Comparison of ENCODE assay signal across 1 cellular context in the genomic region with DNA sequence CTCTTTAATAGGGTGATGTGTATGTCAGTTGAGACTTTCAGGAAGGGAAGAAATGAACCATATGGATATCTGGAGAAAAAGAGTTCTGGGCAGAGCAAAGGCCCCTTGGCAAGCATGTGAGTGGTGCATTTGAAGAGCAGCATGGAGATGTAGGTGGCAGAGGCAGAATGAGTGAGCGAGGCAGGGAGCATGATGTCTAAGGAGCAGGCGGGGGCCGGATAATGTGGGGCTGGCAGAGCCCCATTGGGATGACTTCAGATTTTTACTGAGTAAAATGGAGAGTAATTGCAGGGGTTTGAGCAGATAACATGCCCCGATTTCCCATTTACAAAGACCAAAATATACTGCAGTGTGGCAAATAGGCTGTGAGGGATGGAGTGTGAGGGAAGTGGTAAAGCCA.
TF ChIP-seq lines count a peak whose summit lies in the region.

No MANE protein-coding gene starts in this region.

TF ChIP-seq in GM23338, 12 proteins besides CTCF, POLR2A, EP300 and RAD21 (continued from another document):
- TF ChIP-seq, protein P1, sequence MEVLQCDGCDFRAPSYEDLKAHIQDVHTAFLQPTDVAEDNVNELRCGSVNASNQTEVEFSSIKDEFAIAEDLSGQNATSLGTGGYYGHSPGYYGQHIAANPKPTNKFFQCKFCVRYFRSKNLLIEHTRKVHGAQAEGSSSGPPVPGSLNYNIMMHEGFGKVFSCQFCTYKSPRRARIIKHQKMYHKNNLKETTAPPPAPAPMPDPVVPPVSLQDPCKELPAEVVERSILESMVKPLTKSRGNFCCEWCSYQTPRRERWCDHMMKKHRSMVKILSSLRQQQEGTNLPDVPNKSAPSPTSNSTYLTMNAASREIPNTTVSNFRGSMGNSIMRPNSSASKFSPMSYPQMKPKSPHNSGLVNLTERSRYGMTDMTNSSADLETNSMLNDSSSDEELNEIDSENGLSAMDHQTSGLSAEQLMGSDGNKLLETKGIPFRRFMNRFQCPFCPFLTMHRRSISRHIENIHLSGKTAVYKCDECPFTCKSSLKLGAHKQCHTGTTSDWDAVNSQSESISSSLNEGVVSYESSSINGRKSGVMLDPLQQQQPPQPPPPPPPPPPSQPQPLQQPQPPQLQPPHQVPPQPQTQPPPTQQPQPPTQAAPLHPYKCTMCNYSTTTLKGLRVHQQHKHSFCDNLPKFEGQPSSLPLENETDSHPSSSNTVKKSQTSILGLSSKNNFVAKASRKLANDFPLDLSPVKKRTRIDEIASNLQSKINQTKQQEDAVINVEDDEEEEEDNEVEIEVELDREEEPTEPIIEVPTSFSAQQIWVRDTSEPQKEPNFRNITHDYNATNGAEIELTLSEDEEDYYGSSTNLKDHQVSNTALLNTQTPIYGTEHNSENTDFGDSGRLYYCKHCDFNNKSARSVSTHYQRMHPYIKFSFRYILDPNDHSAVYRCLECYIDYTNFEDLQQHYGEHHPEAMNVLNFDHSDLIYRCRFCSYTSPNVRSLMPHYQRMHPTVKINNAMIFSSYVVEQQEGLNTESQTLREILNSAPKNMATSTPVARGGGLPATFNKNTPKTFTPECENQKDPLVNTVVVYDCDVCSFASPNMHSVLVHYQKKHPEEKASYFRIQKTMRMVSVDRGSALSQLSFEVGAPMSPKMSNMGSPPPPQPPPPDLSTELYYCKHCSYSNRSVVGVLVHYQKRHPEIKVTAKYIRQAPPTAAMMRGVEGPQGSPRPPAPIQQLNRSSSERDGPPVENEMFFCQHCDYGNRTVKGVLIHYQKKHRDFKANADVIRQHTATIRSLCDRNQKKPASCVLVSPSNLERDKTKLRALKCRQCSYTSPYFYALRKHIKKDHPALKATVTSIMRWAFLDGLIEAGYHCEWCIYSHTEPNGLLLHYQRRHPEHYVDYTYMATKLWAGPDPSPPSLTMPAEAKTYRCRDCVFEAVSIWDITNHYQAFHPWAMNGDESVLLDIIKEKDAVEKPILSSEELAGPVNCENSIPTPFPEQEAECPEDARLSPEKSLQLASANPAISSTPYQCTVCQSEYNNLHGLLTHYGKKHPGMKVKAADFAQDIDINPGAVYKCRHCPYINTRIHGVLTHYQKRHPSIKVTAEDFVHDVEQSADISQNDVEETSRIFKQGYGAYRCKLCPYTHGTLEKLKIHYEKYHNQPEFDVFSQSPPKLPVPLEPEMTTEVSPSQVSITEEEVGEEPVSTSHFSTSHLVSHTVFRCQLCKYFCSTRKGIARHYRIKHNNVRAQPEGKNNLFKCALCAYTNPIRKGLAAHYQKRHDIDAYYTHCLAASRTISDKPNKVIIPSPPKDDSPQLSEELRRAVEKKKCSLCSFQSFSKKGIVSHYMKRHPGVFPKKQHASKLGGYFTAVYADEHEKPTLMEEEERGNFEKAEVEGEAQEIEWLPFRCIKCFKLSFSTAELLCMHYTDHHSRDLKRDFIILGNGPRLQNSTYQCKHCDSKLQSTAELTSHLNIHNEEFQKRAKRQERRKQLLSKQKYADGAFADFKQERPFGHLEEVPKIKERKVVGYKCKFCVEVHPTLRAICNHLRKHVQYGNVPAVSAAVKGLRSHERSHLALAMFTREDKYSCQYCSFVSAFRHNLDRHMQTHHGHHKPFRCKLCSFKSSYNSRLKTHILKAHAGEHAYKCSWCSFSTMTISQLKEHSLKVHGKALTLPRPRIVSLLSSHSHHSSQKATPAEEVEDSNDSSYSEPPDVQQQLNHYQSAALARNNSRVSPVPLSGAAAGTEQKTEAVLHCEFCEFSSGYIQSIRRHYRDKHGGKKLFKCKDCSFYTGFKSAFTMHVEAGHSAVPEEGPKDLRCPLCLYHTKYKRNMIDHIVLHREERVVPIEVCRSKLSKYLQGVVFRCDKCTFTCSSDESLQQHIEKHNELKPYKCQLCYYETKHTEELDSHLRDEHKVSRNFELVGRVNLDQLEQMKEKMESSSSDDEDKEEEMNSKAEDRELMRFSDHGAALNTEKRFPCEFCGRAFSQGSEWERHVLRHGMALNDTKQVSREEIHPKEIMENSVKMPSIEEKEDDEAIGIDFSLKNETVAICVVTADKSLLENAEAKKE (CRISPR knock-in tag; IDR thresholded peaks at IDR 0.05), result no peak
- no peak for TF ChIP-seq NANOG (IDR thresholded peaks at IDR 0.05; ENCODE audit: borderline replicate concordance)
